Comparison of ENCODE assay signal across 8 cellular contexts in the genomic region with DNA sequence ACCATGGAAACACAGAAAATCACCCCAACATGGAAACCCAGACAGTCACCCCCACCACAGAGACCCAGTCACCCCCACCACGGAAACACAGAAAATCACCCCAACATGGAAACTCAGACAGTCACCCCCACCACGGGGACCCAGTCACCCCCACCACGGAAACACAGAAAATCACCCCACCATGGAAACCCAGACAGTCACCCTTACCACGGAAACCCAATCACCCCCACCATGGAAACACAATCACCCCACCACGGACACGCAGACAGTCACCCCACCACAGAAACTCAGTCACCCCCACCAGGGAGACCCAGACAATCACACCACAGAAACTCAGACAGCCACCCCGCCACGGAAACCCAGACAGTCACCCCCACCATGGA. TPM values are rescaled to one million over a fixed set of nuclear protein-coding genes. Genes with fewer than 3 reads are reported as not detected.
DNase-seq lines count a peak whose midpoint lies in the region; ATAC-seq and TF ChIP-seq lines count a peak whose summit lies in the region.
"Not testable (repeated sequence)": the region's sequence is repeated elsewhere in the genome, so short reads cannot be mapped to it uniquely, and the experiment has no call there.

No MANE protein-coding gene starts in this region.

- H3K9ac ChIP-seq in BLaER1 = 0 out of 2 replicates have a peak overlapping the region, but pooled peaks have one; percentile 67

- H3K36me3 ChIP-seq in BLaER1 (peaks cover 43% of the 10 kb centered on the region), OCI-LY7 (ENCODE audit: insufficient read depth, low read length) (peaks cover 19% of the 10 kb centered on the region)

- H3K4me3 Mint-ChIP-seq in activated CD8-positive, alpha-beta T cell treated with anti-CD3 and anti-CD28 coated beads, Interleukin-2, amount 10 ng/mL, durations not matched to agents 7 days and 5 days = not testable (repeated sequence)
- H3K4me3 Mint-ChIP-seq in activated T-helper 17 cell treated with anti-CD3 and anti-CD28 coated beads, Interleukin-2, amount 50 U/mL, for 72 hours = peak overlapping the region; percentile 29
- peak overlapping the region in 1 of 2 donors; percentile 59 for H3K4me3 Mint-ChIP-seq in effector memory CD8-positive, alpha-beta T cell

- H3K27me3 ChIP-seq in BLaER1 = not testable (repeated sequence)

- H3K9me2 ChIP-seq in OCI-LY7 (ENCODE audit: insufficient read depth, low read length) = not testable (repeated sequence)

- not testable (repeated sequence) for H3K9me3 ChIP-seq in BLaER1; OCI-LY7 (ENCODE audit: low read length)

- H3K79me2 ChIP-seq in OCI-LY7 (ENCODE audit: insufficient read depth, low read depth, low read length) = not testable (repeated sequence)

- H3K9me3 Mint-ChIP-seq in activated CD8-positive, alpha-beta T cell treated with anti-CD3 and anti-CD28 coated beads, Interleukin-2, amount 10 ng/mL, durations not matched to agents 7 days and 5 days (ENCODE audit: insufficient read depth); activated T-helper 17 cell treated with anti-CD3 and anti-CD28 coated beads, Interleukin-2, amount 50 U/mL, for 72 hours; effector memory CD8-positive, alpha-beta T cell: not testable (repeated sequence)

- CTCF ChIA-PET in OCI-LY7 (lab: Charles Lee; ENCODE audit: unreplicated experiment) = not testable (repeated sequence)
- CTCF ChIA-PET in activated CD8-positive, alpha-beta T cell treated with anti-CD3 and anti-CD28 coated beads, Interleukin-2, amount 10 ng/mL, durations not matched to agents 7 days and 5 days (lab: Charles Lee) = interaction anchor here (0.8 kb wide), 1 partner anchor 393 kb away, joined by 4 read pairs; no protein-coding TSS in a partner anchor

- peak overlapping the region; percentile 86 for H3K27ac ChIP-seq in BLaER1
- peak overlapping the region; percentile 96 for H3K27ac ChIP-seq in OCI-LY7 (ENCODE audit: low read depth, low read length, poor library complexity, severe bottlenecking)

- peak overlapping the region; percentile 44; the same call in 1 of the 2 replicates for H3K4me3 ChIP-seq in BLaER1
- peak overlapping the region; percentile 43 for H3K4me3 ChIP-seq in OCI-LY7 (ENCODE audit: low read depth, low read length, poor library complexity, severe bottlenecking)

- H4K20me1 ChIP-seq in BLaER1 = peaks cover 32% of the 10 kb centered on the region
- H4K20me1 ChIP-seq in OCI-LY7 (ENCODE audit: insufficient read depth, low read length) = not testable (repeated sequence)

- H3K27me3 Mint-ChIP-seq in activated CD8-positive, alpha-beta T cell treated with anti-CD3 and anti-CD28 coated beads, Interleukin-2, amount 10 ng/mL, durations not matched to agents 7 days and 5 days (ENCODE audit: low read depth); activated T-helper 17 cell treated with anti-CD3 and anti-CD28 coated beads, Interleukin-2, amount 50 U/mL, for 72 hours; effector memory CD8-positive, alpha-beta T cell: not testable (repeated sequence)

- peaks cover 79% of the 10 kb centered on the region for H3K36me3 Mint-ChIP-seq in activated CD8-positive, alpha-beta T cell treated with anti-CD3 and anti-CD28 coated beads, Interleukin-2, amount 10 ng/mL, durations not matched to agents 7 days and 5 days (ENCODE audit: low read depth)
- peaks cover 93% of the 10 kb centered on the region for H3K36me3 Mint-ChIP-seq in activated T-helper 17 cell treated with anti-CD3 and anti-CD28 coated beads, Interleukin-2, amount 50 U/mL, for 72 hours (ENCODE audit: low read depth)
- H3K36me3 Mint-ChIP-seq in effector memory CD8-positive, alpha-beta T cell (ENCODE audit: insufficient read depth) = peaks cover 39% of the 10 kb centered on the region

- H3K4me1 ChIP-seq in BLaER1 (peaks cover 43% of the 10 kb centered on the region), OCI-LY7 (ENCODE audit: insufficient read depth, low read length, poor library complexity, severe bottlenecking) (peaks cover 26% of the 10 kb centered on the region)

- not testable (repeated sequence) for H2AFZ ChIP-seq in OCI-LY7 (ENCODE audit: low read length)

- POLR2A ChIA-PET in OCI-LY7 (lab: Charles Lee) = interaction anchor here (0.6 to 1.4 kb wide), 3 partner anchors 35 to 244 kb away, joined by 4 to 7 read pairs (median 5); no protein-coding TSS in a partner anchor
- POLR2A ChIA-PET in activated CD8-positive, alpha-beta T cell treated with anti-CD3 and anti-CD28 coated beads, Interleukin-2, amount 10 ng/mL, durations not matched to agents 7 days and 5 days (lab: Charles Lee) = interaction anchor here (0.9 kb wide), 1 partner anchor 42 kb away, joined by 3 read pairs; no protein-coding TSS in a partner anchor

- peak; percentile 2 for ATAC-seq in HG03196 (IDR thresholded peaks at IDR 0.05; ENCODE audit: unreplicated experiment)
- ATAC-seq in activated CD8-positive, alpha-beta T cell treated with anti-CD3 and anti-CD28 coated beads, Interleukin-2, amount 10 ng/mL, durations not matched to agents 7 days and 5 days = peak; percentile 33
- ATAC-seq in activated T-helper 17 cell treated with anti-CD3 and anti-CD28 coated beads, Interleukin-2, amount 50 U/mL, for 72 hours (replicated peaks) = peak; percentile 62
- ATAC-seq in effector memory CD8-positive, alpha-beta T cell (replicated peaks) = peak; percentile 56

- H3K27ac Mint-ChIP-seq in activated CD8-positive, alpha-beta T cell treated with anti-CD3 and anti-CD28 coated beads, Interleukin-2, amount 10 ng/mL, durations not matched to agents 7 days and 5 days = peak overlapping the region; percentile 20
- peak overlapping the region; percentile 81 for H3K27ac Mint-ChIP-seq in activated T-helper 17 cell treated with anti-CD3 and anti-CD28 coated beads, Interleukin-2, amount 50 U/mL, for 72 hours
- H3K27ac Mint-ChIP-seq in effector memory CD8-positive, alpha-beta T cell = peak overlapping the region; percentile 78 to 83

- intact Hi-C loops in OCI-LY7 (cut with micrococcal nuclease; ENCODE audit: unreplicated experiment) = loop anchor here (2.0 kb wide), 2 partner anchors 30 to 38 kb away; a partner anchor contains a TSS

- not testable (repeated sequence) for DNase-seq in OCI-LY7 (ENCODE audit: low spot score); activated CD8-positive, alpha-beta T cell treated with anti-CD3 and anti-CD28 coated beads, Interleukin-2, amount 10 ng/mL, durations not matched to agents 7 days and 5 days
- DNase-seq in effector memory CD8-positive, alpha-beta T cell = peak in 1 of 3 experiments; percentile 5
- DNase-seq in stimulated activated CD4-positive, alpha-beta T cell treated with anti-CD3 and anti-CD28 coated beads, Interleukin-1b, Interleukin-23, amount 100 ng/mL, for 48 hours = peak; percentile 62
- DNase-seq in stimulated activated naive CD4-positive, alpha-beta T cell treated with Interleukin-2 at 50 U/mL for 16 hours (lab: John Stamatoyannopoulos, UW) = peak; percentile 69

- not testable (repeated sequence) for H3K4me1 Mint-ChIP-seq in activated CD8-positive, alpha-beta T cell treated with anti-CD3 and anti-CD28 coated beads, Interleukin-2, amount 10 ng/mL, durations not matched to agents 7 days and 5 days (ENCODE audit: low read depth)
- peaks cover 11% of the 10 kb centered on the region for H3K4me1 Mint-ChIP-seq in activated T-helper 17 cell treated with anti-CD3 and anti-CD28 coated beads, Interleukin-2, amount 50 U/mL, for 72 hours
- peaks cover 16 to 25% of the 10 kb centered on the region in 2 donors for H3K4me1 Mint-ChIP-seq in effector memory CD8-positive, alpha-beta T cell (ENCODE audit: low read depth in 2 of 2)

- BruUV-seq in OCI-LY7 (replicated peaks; lab: Mats Ljungman, UMichigan) = not testable (repeated sequence)

- not testable (repeated sequence) for TF ChIP-seq CTCF in OCI-LY7 (conservative IDR thresholded peaks at IDR 0.05; ENCODE audit: low read length)

- H3K4me2 ChIP-seq in BLaER1 = peak overlapping the region; percentile 96
- peak overlapping the region; percentile 90 for H3K4me2 ChIP-seq in OCI-LY7 (ENCODE audit: low read length)

RNA-seq across cellular contexts. Expression of a gene that starts 28.7 kb away (rescaled TPM):
- 45.0 and 50.9 TPM in 2 replicates for total RNA-seq in OCI-LY7 (2014; rRNA removed; shearing (Covaris generic))
- 47.3 and 48.3 TPM in 2 replicates for total RNA-seq in OCI-LY7 (2022)
- 10 to 100 TPM; 73.1 to 79.9 TPM for total RNA-seq in activated CD8-positive, alpha-beta T cell treated with anti-CD3 and anti-CD28 coated beads, Interleukin-2, amount 10 ng/mL, durations not matched to agents 7 days and 5 days
- 10 to 100 TPM; 44.2 to 93.4 TPM for total RNA-seq in activated T-helper 17 cell treated with anti-CD3 and anti-CD28 coated beads, Interleukin-2, amount 50 U/mL, for 72 hours

RNA-seq across cellular contexts. Expression of a gene that starts 36.3 kb away (rescaled TPM):
- 9.6 and 11.8 TPM in 2 replicates for total RNA-seq in OCI-LY7 (2014; rRNA removed; shearing (Covaris generic))
- total RNA-seq in OCI-LY7 (2022) = 11.8 and 14.7 TPM in 2 replicates
- total RNA-seq in activated CD8-positive, alpha-beta T cell treated with anti-CD3 and anti-CD28 coated beads, Interleukin-2, amount 10 ng/mL, durations not matched to agents 7 days and 5 days = 10 to 100 TPM; 19.8 to 21.4 TPM
- total RNA-seq in activated T-helper 17 cell treated with anti-CD3 and anti-CD28 coated beads, Interleukin-2, amount 50 U/mL, for 72 hours = 10 to 100 TPM; 13.3 to 24.0 TPM

Comparison
In these comparisons a context has a peak if more than half of its experiments do, and no peak if none do; other contexts are left out.
1. ATAC-seq: peak in every context shown above with its lines; median percentile 62 in activated T-helper 17 cell treated with anti-CD3 and anti-CD28 coated beads, Interleukin-2, amount 50 U/mL, for 72 hours; 56 in effector memory CD8-positive, alpha-beta T cell; 33 in activated CD8-positive, alpha-beta T cell treated with anti-CD3 and anti-CD28 coated beads, Interleukin-2, amount 10 ng/mL, durations not matched to agents 7 days and 5 days; 2 in HG03196.
2. H3K27ac Mint-ChIP-seq: peak in every context shown above with its lines; median percentile 81 in activated T-helper 17 cell treated with anti-CD3 and anti-CD28 coated beads, Interleukin-2, amount 50 U/mL, for 72 hours; 80 in effector memory CD8-positive, alpha-beta T cell; 20 in activated CD8-positive, alpha-beta T cell treated with anti-CD3 and anti-CD28 coated beads, Interleukin-2, amount 10 ng/mL, durations not matched to agents 7 days and 5 days.